In the genomic region with DNA sequence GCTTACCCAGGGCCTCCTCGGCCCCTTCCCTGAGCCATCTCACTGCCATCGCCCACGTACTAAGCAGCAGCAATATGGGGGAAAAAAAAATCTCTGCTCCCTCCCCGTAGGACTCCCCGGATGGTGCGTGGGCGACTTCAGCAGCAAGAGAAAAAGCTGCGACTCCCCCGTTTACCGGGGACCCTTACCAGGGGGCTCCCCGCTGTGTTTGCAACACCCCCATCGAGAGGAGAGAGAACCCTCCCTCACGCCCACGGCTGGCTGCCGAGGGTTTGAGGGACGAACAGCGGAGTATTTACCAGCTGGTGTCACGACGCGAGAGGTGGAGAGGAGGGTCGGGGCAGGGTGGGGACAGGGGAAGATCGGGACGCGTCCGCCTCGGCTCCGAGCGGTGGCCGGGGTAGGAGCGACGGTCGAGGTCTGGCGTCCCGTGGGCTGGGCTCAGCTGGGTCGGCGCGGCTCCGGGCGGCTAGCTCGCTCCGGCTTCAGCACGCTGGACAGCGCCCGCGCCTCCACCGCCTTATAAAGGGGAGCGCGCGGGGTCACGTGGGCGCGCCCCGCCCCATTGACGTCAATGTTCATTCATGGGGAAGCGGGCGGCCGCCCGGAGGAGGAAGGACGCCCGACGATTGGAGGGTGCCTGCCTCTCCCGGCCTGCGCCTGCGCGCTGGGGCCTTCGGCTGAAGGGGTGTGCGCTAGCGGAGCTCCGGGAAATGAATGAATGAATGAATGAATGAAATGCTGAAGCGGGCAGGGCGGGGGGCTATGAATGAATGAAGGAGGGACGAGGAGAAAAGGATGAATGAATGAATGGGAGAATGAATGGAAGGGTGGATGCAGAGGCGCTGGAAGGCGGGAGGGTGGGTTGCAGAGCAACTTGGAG, we compare ENCODE assay signal across 8 cellular contexts. TPM values are rescaled to one million over a fixed set of nuclear protein-coding genes. Genes with fewer than 3 reads are reported as not detected.
DNase-seq lines count a peak whose midpoint lies in the region; ATAC-seq lines count a peak whose summit lies in the region.

A gene (minus strand): TSS at position 495 of the 883 bp plus-strand sequence. CDS start 726 bp downstream, outside the sequence.

- H3K27me3 ChIP-seq in HUES48 (ENCODE audit: control insufficient read depth, insufficient read depth, low read length): peaks cover 71% of the 10 kb centered on the region
- H3K27me3 ChIP-seq in mesendoderm (ENCODE audit: insufficient read depth, low read length, poor library complexity): peaks cover 18% of the 10 kb centered on the region

- peaks cover 58 to 82% of the 10 kb centered on the region in 2 donors for H3K27me3 Mint-ChIP-seq in effector memory CD8-positive, alpha-beta T cell

- peak; percentile 60 for ATAC-seq in GM21360 (IDR thresholded peaks at IDR 0.05; ENCODE audit: unreplicated experiment)
- peak; percentile 85 for ATAC-seq in effector memory CD8-positive, alpha-beta T cell (replicated peaks)

- no peak within 1 kb of the TSS for H3K18ac ChIP-seq in mesendoderm (ENCODE audit: low read length)

- no peak within 1 kb of the TSS; the same call in 1 of the 2 replicates for H3K9ac ChIP-seq in HUES48 (ENCODE audit: low read depth, low read length)
- H3K9ac ChIP-seq in mesendoderm (ENCODE audit: low read length): peak within 1 kb of the TSS; percentile 27

- H2BK120ac ChIP-seq in mesendoderm (ENCODE audit: low read depth, low read length): no peak within 1 kb of the TSS

- H3K9me3 Mint-ChIP-seq in effector memory CD8-positive, alpha-beta T cell: peaks cover 0 to 4% of the 10 kb centered on the region in 2 donors

- peak within 1 kb of the TSS; percentile 23 to 94 for H3K27ac Mint-ChIP-seq in effector memory CD8-positive, alpha-beta T cell

- peaks cover 59% of the 10 kb centered on the region for H3K4me1 ChIP-seq in HUES48 (ENCODE audit: control insufficient read depth, insufficient read depth, low read length)
- peaks cover 5% of the 10 kb centered on the region for H3K4me1 ChIP-seq in mesendoderm (ENCODE audit: control insufficient read depth, low read depth, low read length)

- no CpG with 5 or more reads among the region's 74 CpGs for WGBS in mesendoderm (ENCODE audit: extremely low coverage, insufficient coverage, low lambda C conversion rate)

- no peak within 1 kb of the TSS for H4K8ac ChIP-seq in mesendoderm (ENCODE audit: low read depth, low read length)

- no peak within 1 kb of the TSS for H2AK5ac ChIP-seq in mesendoderm (ENCODE audit: low read length)

- peaks cover 36 to 43% of the 10 kb centered on the region in 2 donors for H3K4me1 Mint-ChIP-seq in effector memory CD8-positive, alpha-beta T cell (ENCODE audit: low read depth in 2 of 2)

- no peaks in the 10 kb centered on the region for H3K36me3 ChIP-seq in HUES48 (ENCODE audit: control insufficient read depth, insufficient read depth, low read length)
- H3K36me3 ChIP-seq in mesendoderm (ENCODE audit: control insufficient read depth, insufficient read depth, low read length): no peaks in the 10 kb centered on the region

- H3K23ac ChIP-seq in mesendoderm (ENCODE audit: low read length): no peak within 1 kb of the TSS

- H3K27ac ChIP-seq in HUES48 (ENCODE audit: low read depth, low read length): peak within 1 kb of the TSS; percentile 88
- H3K27ac ChIP-seq in mesendoderm (ENCODE audit: low read depth, low read length): no peak within 1 kb of the TSS

- no peaks in the 10 kb centered on the region for H3K79me2 ChIP-seq in mesendoderm (ENCODE audit: control insufficient read depth, insufficient read depth, low read length)

- H4K5ac ChIP-seq in mesendoderm (ENCODE audit: low read length): no peak within 1 kb of the TSS

- no peaks in the 10 kb centered on the region for H3K9me3 ChIP-seq in HUES48 (ENCODE audit: control insufficient read depth, insufficient read depth, low read length)

- peak within 1 kb of the TSS; percentile 27 for H3K56ac ChIP-seq in mesendoderm (ENCODE audit: low read length)

- H3K4me2 ChIP-seq in mesendoderm (ENCODE audit: low read length): peak within 1 kb of the TSS; percentile 93

- peaks cover 22% of the 10 kb centered on the region for H3K36me3 Mint-ChIP-seq in effector memory CD8-positive, alpha-beta T cell (ENCODE audit: insufficient read depth)

- H3K79me1 ChIP-seq in mesendoderm (ENCODE audit: low read length): no peaks in the 10 kb centered on the region

- DNase-seq in C1 segment of cervical spinal cord (lab: John Stamatoyannopoulos, UW) (peak; percentile 21 to 87 (median 79)), NOMO-1 treated with dmso at 0.1 percent for 144 hours (lab: John Stamatoyannopoulos, UW; ENCODE audit: unreplicated experiment) (peak; percentile 97), mesendoderm (peak; percentile 97)
- peak; percentile 76 to 78 for DNase-seq in activated CD8-positive, alpha-beta memory T cell treated with anti-CD3 and anti-CD28 coated beads for 4 hours (ENCODE audit: low read depth in 2 of 2)
- peak; percentile 88 to 92 (median 91) for DNase-seq in effector memory CD8-positive, alpha-beta T cell
- peak; percentile 72 to 76 for DNase-seq in stimulated activated CD8-positive, alpha-beta memory T cell treated with anti-CD3 and anti-CD28 coated beads, Interleukin-15, amount 100 ng/mL, for 4 hours (ENCODE audit: low read depth in 2 of 2)

- H2BK15ac ChIP-seq in mesendoderm (replicated peaks; ENCODE audit: low read depth): no peak within 1 kb of the TSS

- no peak within 1 kb of the TSS for H2BK5ac ChIP-seq in mesendoderm (ENCODE audit: low read length)

- peak within 1 kb of the TSS; percentile 74 to 91 for H3K4me3 Mint-ChIP-seq in effector memory CD8-positive, alpha-beta T cell

- H3K4ac ChIP-seq in mesendoderm (ENCODE audit: low read depth, low read length): no peak within 1 kb of the TSS

- H3K4me3 ChIP-seq in HUES48 (ENCODE audit: low read depth, low read length) (peak within 1 kb of the TSS; percentile 76), mesendoderm (ENCODE audit: low read length) (peak within 1 kb of the TSS; percentile 28)

RNA-seq across cellular contexts. Expression of the gene that starts here (rescaled TPM):
- polyA plus RNA-seq in mesendoderm (2013, experiment 1 of 2): 1.6 TPM
- 1.9 TPM for polyA plus RNA-seq in mesendoderm (2013, experiment 2 of 2)
